ENCODE assay signal across 1 cellular context in the genomic region with DNA sequence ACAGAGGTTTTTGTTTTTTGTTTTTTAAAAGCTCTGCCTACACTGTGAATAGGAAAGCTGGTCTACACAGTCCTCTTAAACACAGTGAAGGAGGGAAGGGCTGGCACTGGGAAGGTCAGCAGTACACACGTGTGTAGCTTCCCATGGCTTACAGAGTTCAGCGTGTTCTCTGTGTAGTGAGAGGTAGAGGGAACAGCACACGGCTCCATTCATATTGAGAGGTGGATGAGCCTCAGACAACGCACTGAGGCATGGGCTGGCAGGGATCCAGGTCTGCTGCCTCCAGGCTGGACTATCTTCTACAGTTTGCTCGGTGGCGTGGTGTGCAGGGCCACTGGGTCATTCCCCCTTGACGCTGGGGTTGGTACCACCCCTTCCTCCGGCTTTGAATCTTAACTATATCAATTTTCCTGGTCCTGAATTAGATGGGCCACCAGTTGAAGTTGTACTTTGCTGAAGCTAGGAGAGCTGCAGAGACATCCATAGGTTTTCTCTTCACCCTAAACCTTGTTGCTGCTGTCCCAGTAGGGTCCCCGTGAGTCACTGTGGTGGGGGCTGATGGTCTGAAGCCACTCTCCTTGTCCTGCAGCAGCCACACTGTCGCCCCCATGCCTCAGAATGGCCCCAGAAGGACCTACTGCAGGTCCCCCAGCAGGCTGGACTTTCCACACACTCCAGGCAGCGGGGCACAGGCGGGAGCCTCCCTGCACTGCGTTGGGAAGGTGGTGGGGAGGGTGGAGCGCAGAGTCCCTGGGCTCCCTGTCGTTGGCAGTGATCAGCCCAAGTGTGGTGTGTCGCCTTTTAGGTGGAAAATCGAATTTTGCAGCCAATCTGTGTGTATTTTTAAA.
TF ChIP-seq lines count a peak whose summit lies in the region.

No MANE protein-coding gene starts in this region.

TF ChIP-seq in WTC11, 78 proteins besides CTCF, POLR2A, EP300 and RAD21 (continued from another document):
- TF ChIP-seq, protein P1, sequence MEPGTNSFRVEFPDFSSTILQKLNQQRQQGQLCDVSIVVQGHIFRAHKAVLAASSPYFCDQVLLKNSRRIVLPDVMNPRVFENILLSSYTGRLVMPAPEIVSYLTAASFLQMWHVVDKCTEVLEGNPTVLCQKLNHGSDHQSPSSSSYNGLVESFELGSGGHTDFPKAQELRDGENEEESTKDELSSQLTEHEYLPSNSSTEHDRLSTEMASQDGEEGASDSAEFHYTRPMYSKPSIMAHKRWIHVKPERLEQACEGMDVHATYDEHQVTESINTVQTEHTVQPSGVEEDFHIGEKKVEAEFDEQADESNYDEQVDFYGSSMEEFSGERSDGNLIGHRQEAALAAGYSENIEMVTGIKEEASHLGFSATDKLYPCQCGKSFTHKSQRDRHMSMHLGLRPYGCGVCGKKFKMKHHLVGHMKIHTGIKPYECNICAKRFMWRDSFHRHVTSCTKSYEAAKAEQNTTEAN (CRISPR knock-in tag; IDR thresholded peaks at IDR 0.05), result no peak
- TF ChIP-seq, protein P2, sequence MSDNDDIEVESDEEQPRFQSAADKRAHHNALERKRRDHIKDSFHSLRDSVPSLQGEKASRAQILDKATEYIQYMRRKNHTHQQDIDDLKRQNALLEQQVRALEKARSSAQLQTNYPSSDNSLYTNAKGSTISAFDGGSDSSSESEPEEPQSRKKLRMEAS (CRISPR knock-in tag; IDR thresholded peaks at IDR 0.05), result no peak
- no peak for TF ChIP-seq TEAD4 (CRISPR knock-in tag; IDR thresholded peaks at IDR 0.05)
